In genomic region chr17:30718691-30719090, GRCh38 we compare ENCODE assay signal across 8 cellular contexts.
DNase-seq lines count a peak whose midpoint lies in the region; ATAC-seq and TF ChIP-seq lines count a peak whose summit lies in the region.
"Not testable (repeated sequence)": the region's sequence is repeated elsewhere in the genome, so short reads cannot be mapped to it uniquely, and the experiment has no call there.

No MANE protein-coding gene starts in this region.

- intact Hi-C loops in activated CD4-positive, alpha-beta memory T cell treated with anti-CD3 and anti-CD28 coated beads for 36 hours (cut with micrococcal nuclease) = loop anchor here (10.0 kb wide), 3 partner anchors 244 to 614 kb away; partner anchors contain the start of genes CPD and GOSR1
- intact Hi-C loops in left cardiac atrium (cut with DNase I) = loop anchor here in 1 of 2 donors (5.0 kb wide), 1 partner anchor 241 kb away; the partner anchor contains the start of gene GOSR1
- intact Hi-C loops in right lobe of liver (cut with DNase I); ovary (cut with DNase I); transverse colon (cut with DNase I; ENCODE audit: low total_unique reads): not testable (repeated sequence)

- not testable (repeated sequence) for H3K4me3 Mint-ChIP-seq in H9; activated CD4-positive, alpha-beta memory T cell treated with anti-CD3 and anti-CD28 coated beads for 36 hours; chondrocyte (ENCODE audit: unreplicated experiment)
- peak overlapping the region; percentile 55 for H3K4me3 Mint-ChIP-seq in activated T-helper 17 cell treated with anti-CD3 and anti-CD28 coated beads, Interleukin-2, amount 50 U/mL, for 72 hours

- TF ChIP-seq POLR2A in right lobe of liver (IDR thresholded peaks at IDR 0.05); ovary (IDR thresholded peaks at IDR 0.05); transverse colon (IDR thresholded peaks at IDR 0.05): not testable (repeated sequence)

- not testable (repeated sequence) for H3K14ac ChIP-seq in H9 (ENCODE audit: insufficient read depth, low read length)

- not testable (repeated sequence) for H2BK15ac ChIP-seq in H9 (ENCODE audit: low read depth, low read length)

- not testable (repeated sequence) for H3K36me3 ChIP-seq in right lobe of liver, ovary, transverse colon

- TF ChIP-seq EP300 in ovary (IDR thresholded peaks at IDR 0.05); transverse colon (IDR thresholded peaks at IDR 0.05; ENCODE audit: low read depth): not testable (repeated sequence)

- H3K27ac Mint-ChIP-seq in H9; activated CD4-positive, alpha-beta memory T cell treated with anti-CD3 and anti-CD28 coated beads for 36 hours; activated T-helper 17 cell treated with anti-CD3 and anti-CD28 coated beads, Interleukin-2, amount 50 U/mL, for 72 hours; chondrocyte (ENCODE audit: unreplicated experiment): not testable (repeated sequence)

- not testable (repeated sequence) for H2BK5ac ChIP-seq in H9 (ENCODE audit: insufficient read length, low read length)

- not testable (repeated sequence) for H3K27ac ChIP-seq in H9 (ENCODE audit: insufficient read length, low read depth, low read length); right lobe of liver; ovary; transverse colon

- not testable (repeated sequence) for H2BK20ac ChIP-seq in H9 (ENCODE audit: low read depth, low read length, poor library complexity, severe bottlenecking)

- WGBS in H9 (ENCODE audit: extremely low coverage, insufficient read length, low lambda C conversion rate) = no CpG with 5 or more reads among the region's 8 CpGs
- WGBS in right lobe of liver (ENCODE audit: insufficient coverage, low coverage, low lambda C conversion rate, missing lambda C conversion rate) = 69% methylated on average over 7 of the region's 8 CpGs
- WGBS in ovary, 3 donors = 86 to 93% (median 90%) methylated on average over 8 of the region's 8 CpGs
- 90 to 94% methylated on average over 5 to 8 of the region's 8 CpGs for WGBS in transverse colon (ENCODE audit: low coverage in 1 of 2), 2 donors

- H3K79me2 ChIP-seq in H9 (ENCODE audit: insufficient read depth, low read length) = peaks cover 61% of the 10 kb centered on the region; the same call in 1 of the 2 replicates

- H3K36me3 Mint-ChIP-seq in H9 (ENCODE audit: insufficient read depth in 1 of 3, low read depth in 3 of 3) = peaks cover 12 to 38% (median 35%) of the 10 kb centered on the region in 3 experiments
- H3K36me3 Mint-ChIP-seq in activated CD4-positive, alpha-beta memory T cell treated with anti-CD3 and anti-CD28 coated beads for 36 hours; activated T-helper 17 cell treated with anti-CD3 and anti-CD28 coated beads, Interleukin-2, amount 50 U/mL, for 72 hours (ENCODE audit: low read depth); chondrocyte (ENCODE audit: low read depth): not testable (repeated sequence)

- not testable (repeated sequence) for ATAC-seq in activated T-helper 17 cell treated with anti-CD3 and anti-CD28 coated beads, Interleukin-2, amount 50 U/mL, for 72 hours (replicated peaks); left cardiac atrium; right lobe of liver

- H3K4ac ChIP-seq in H9 (ENCODE audit: low read depth, low read length) = not testable (repeated sequence)

- not testable (repeated sequence) for H3K23me2 ChIP-seq in H9 (ENCODE audit: insufficient read length, low read depth, low read length, poor library complexity, severe bottlenecking)

- H3K79me1 ChIP-seq in H9 (ENCODE audit: insufficient read depth, low read depth, low read length, poor library complexity, severe bottlenecking) = peaks cover 17% of the 10 kb centered on the region

- H2AFZ ChIP-seq in H9 (ENCODE audit: low read length) = not testable (repeated sequence)

- peaks cover 21 to 24% of the 10 kb centered on the region in 2 experiments for H3K4me1 Mint-ChIP-seq in H9
- not testable (repeated sequence) for H3K4me1 Mint-ChIP-seq in activated CD4-positive, alpha-beta memory T cell treated with anti-CD3 and anti-CD28 coated beads for 36 hours (ENCODE audit: low read depth); activated T-helper 17 cell treated with anti-CD3 and anti-CD28 coated beads, Interleukin-2, amount 50 U/mL, for 72 hours; chondrocyte (ENCODE audit: low read depth)

- H3K4me1 ChIP-seq in H9 (ENCODE audit: insufficient read depth, low read length); right lobe of liver; ovary (ENCODE audit: insufficient read depth); transverse colon: not testable (repeated sequence)

- H2AK5ac ChIP-seq in H9 (ENCODE audit: insufficient read length, low read length) = not testable (repeated sequence)

- not testable (repeated sequence) for H4K8ac ChIP-seq in H9 (replicated peaks; ENCODE audit: insufficient read length, low read depth, low read length)

- not testable (repeated sequence) for TF ChIP-seq CTCF in H9 (conservative IDR thresholded peaks at IDR 0.05); chondrocyte (IDR thresholded peaks at IDR 0.05); right lobe of liver (IDR thresholded peaks at IDR 0.05); ovary (IDR thresholded peaks at IDR 0.05); transverse colon (IDR thresholded peaks at IDR 0.05)

- not testable (repeated sequence) for H3K23ac ChIP-seq in H9 (ENCODE audit: insufficient read length, low read depth, low read length)

- not testable (repeated sequence) for H3T11ph ChIP-seq in H9 (ENCODE audit: low read length)

- H2BK12ac ChIP-seq in H9 (ENCODE audit: insufficient read length, low read depth, low read length) = not testable (repeated sequence)

- H3K18ac ChIP-seq in H9 (ENCODE audit: insufficient read length, low read depth, low read length) = not testable (repeated sequence)

- not testable (repeated sequence) for H3K9me3 ChIP-seq in H9 (ENCODE audit: control insufficient read depth, low read depth, low read length); right lobe of liver; ovary; transverse colon

- not testable (repeated sequence) for H3K4me3 ChIP-seq in right lobe of liver, ovary, transverse colon

- not testable (repeated sequence) for H3K9me3 Mint-ChIP-seq in H9; activated CD4-positive, alpha-beta memory T cell treated with anti-CD3 and anti-CD28 coated beads for 36 hours; activated T-helper 17 cell treated with anti-CD3 and anti-CD28 coated beads, Interleukin-2, amount 50 U/mL, for 72 hours; chondrocyte (ENCODE audit: low read depth)

- not testable (repeated sequence) for H3K9ac ChIP-seq in H9 (ENCODE audit: extremely low read depth, insufficient read length, low read length)

- H3K56ac ChIP-seq in H9 (ENCODE audit: insufficient read length, low read depth, low read length) = not testable (repeated sequence)

- peak; percentile 25 for DNase-seq in H9
- DNase-seq in activated CD4-positive, alpha-beta memory T cell treated with anti-CD3 and anti-CD28 coated beads for 36 hours = peak; percentile 1
- DNase-seq in chondrocyte (ENCODE audit: low spot score) = peak; percentile 44
- DNase-seq in left cardiac atrium = peak; percentile 6
- peak in 2 of 3 donors; percentile 8 to 23 for DNase-seq in right lobe of liver
- peak in 3 of 5 donors; percentile 6 to 19 (median 9) for DNase-seq in ovary
- DNase-seq in transverse colon = peak; percentile 5

- CTCF ChIA-PET in activated CD4-positive, alpha-beta memory T cell treated with anti-CD3 and anti-CD28 coated beads for 36 hours (lab: Charles Lee) = interaction anchor here (0.8 to 1.6 kb wide), 3 partner anchors 11 to 242 kb away, joined by 5 to 8 read pairs (median 7); partner anchors contain the start of gene GOSR1

- H3K27me3 ChIP-seq in H9 (ENCODE audit: insufficient read depth, low read length); right lobe of liver; ovary; transverse colon: not testable (repeated sequence)

- not testable (repeated sequence) for H2BK120ac ChIP-seq in H9 (ENCODE audit: low read depth, low read length, poor library complexity, severe bottlenecking)

- POLR2A ChIA-PET in activated CD4-positive, alpha-beta memory T cell treated with anti-CD3 and anti-CD28 coated beads for 36 hours (lab: Charles Lee) = not testable (repeated sequence)

- H3K27me3 Mint-ChIP-seq in H9 (ENCODE audit: low read depth); activated CD4-positive, alpha-beta memory T cell treated with anti-CD3 and anti-CD28 coated beads for 36 hours; activated T-helper 17 cell treated with anti-CD3 and anti-CD28 coated beads, Interleukin-2, amount 50 U/mL, for 72 hours; chondrocyte (ENCODE audit: low read depth): not testable (repeated sequence)

- not testable (repeated sequence) for H3K4me2 ChIP-seq in H9 (ENCODE audit: insufficient read depth, insufficient read length, low read length)

- H4K91ac ChIP-seq in H9 (ENCODE audit: insufficient read length, low read depth, low read length) = not testable (repeated sequence)

- not testable (repeated sequence) for H4K5ac ChIP-seq in H9 (ENCODE audit: insufficient read length, low read depth, low read length)

- in situ Hi-C loops in transverse colon (cut with MboI; ENCODE audit: low pct_ligation_motif_present in 1 of 4, low pct_unique_long_range_greater_than_20kb in 1 of 4, low sequenced_read_pairs in 3 of 4) = loop anchor here in 1 of 4 donors (25.0 kb wide), 1 partner anchor 231 kb away; the partner anchor contains the start of gene GOSR1

- not testable (repeated sequence) for H4K20me1 ChIP-seq in H9 (ENCODE audit: control insufficient read depth, insufficient read depth, insufficient read length)
